8 cellular contexts compared by ENCODE assay signal in genomic region chr11:93541884-93542752, GRCh38. TPM values are rescaled to one million over a fixed set of nuclear protein-coding genes. Genes with fewer than 3 reads are reported as not detected.
DNase-seq lines count a peak whose midpoint lies in the region; ATAC-seq and TF ChIP-seq lines count a peak whose summit lies in the region.

No MANE protein-coding gene starts in this region.

- peak overlapping the region; percentile 87 to 95 (median 93) for H3K4me3 Mint-ChIP-seq in nephron

- H3K27ac Mint-ChIP-seq in nephron, result peak overlapping the region; percentile 69 to 84 (median 72)

- H3K4me1 Mint-ChIP-seq in nephron, result peaks cover 24% of the 10 kb centered on the region

- H3K4me1 ChIP-seq in BLaER1, result peaks cover 36% of the 10 kb centered on the region
- no peaks in the 10 kb centered on the region for H3K4me1 ChIP-seq in uterus

- H3K9me3 Mint-ChIP-seq in nephron, result no peaks in the 10 kb centered on the region

- ATAC-seq in GM18907 (IDR thresholded peaks at IDR 0.05; ENCODE audit: unreplicated experiment), result peak; percentile 76
- ATAC-seq in HG03066 (IDR thresholded peaks at IDR 0.05; ENCODE audit: low read depth, unreplicated experiment), result peak; percentile 53

- peak; percentile 49 for DNase-seq in NOMO-1 treated with DMSO at 0.1 percent for 48 hours (lab: John Stamatoyannopoulos, UW; ENCODE audit: unreplicated experiment)
- peak; percentile 26 for DNase-seq in activated T-helper 1 cell treated with Interleukin-2 at 50 U/mL for 16 hours (ENCODE audit: low read depth)
- DNase-seq in foreskin fibroblast, result peak; percentile 52 to 68
- DNase-seq in uterus, result peak; percentile 30 to 51

- H3K27me3 ChIP-seq in BLaER1 (no peaks in the 10 kb centered on the region), uterus (no peaks in the 10 kb centered on the region)

- H3K36me3 ChIP-seq in BLaER1, result no peaks in the 10 kb centered on the region
- no peaks in the 10 kb centered on the region for H3K36me3 ChIP-seq in uterus

- peaks cover 23% of the 10 kb centered on the region for H3K27me3 Mint-ChIP-seq in nephron (ENCODE audit: low read depth)

- no peaks in the 10 kb centered on the region for H3K9me3 ChIP-seq in BLaER1
- no peaks in the 10 kb centered on the region for H3K9me3 ChIP-seq in uterus

- H3K27ac ChIP-seq in BLaER1, result peak overlapping the region; percentile 76
- peak overlapping the region; percentile 92 to 97 for H3K27ac ChIP-seq in uterus

- H3K4me3 ChIP-seq in BLaER1 (peak overlapping the region; percentile 92), foreskin fibroblast (ENCODE audit: low read depth in 1 of 2, low read length in 2 of 2) (peak overlapping the region; percentile 64 to 70), uterus (peak overlapping the region; percentile 75 to 87)

- TF ChIP-seq POLR2A in uterus (IDR thresholded peaks at IDR 0.05), result peak in 1 of 2 donors; percentile 10

- intact Hi-C loops in uterus (cut with DNase I; ENCODE audit: low total_unique reads), result no loop called here

- H3K9ac ChIP-seq in BLaER1, result peak overlapping the region; percentile 81

- peaks cover 29% of the 10 kb centered on the region; the same call in 1 of the 2 replicates for H4K20me1 ChIP-seq in BLaER1

- TF ChIP-seq CTCF in foreskin fibroblast (IDR thresholded peaks at IDR 0.05; ENCODE audit: low read depth, low read length) (no peak), nephron (IDR thresholded peaks at IDR 0.05; ENCODE audit: unreplicated experiment in 3 of 3) (no peak), uterus (IDR thresholded peaks at IDR 0.05) (no peak)

- peak overlapping the region; percentile 80 for H3K4me2 ChIP-seq in BLaER1

- H3K36me3 Mint-ChIP-seq in nephron (ENCODE audit: low read depth), result no peaks in the 10 kb centered on the region

RNA-seq across cellular contexts. Expression of gene SMCO4, which starts 1.1 kb away (rescaled TPM):
- total RNA-seq in uterus, result 10 to 100 TPM in 3 of 4 donors, 1 to 10 TPM in 1; 7.2 to 30.0 (median 17.7) TPM

Comparison
In these comparisons a context has a peak if more than half of its experiments do, and no peak if none do; other contexts are left out.
1. Peak in every context shown above with its lines: DNase-seq, ATAC-seq, H3K4me3 ChIP-seq and H3K27ac ChIP-seq.